In the genomic region with DNA sequence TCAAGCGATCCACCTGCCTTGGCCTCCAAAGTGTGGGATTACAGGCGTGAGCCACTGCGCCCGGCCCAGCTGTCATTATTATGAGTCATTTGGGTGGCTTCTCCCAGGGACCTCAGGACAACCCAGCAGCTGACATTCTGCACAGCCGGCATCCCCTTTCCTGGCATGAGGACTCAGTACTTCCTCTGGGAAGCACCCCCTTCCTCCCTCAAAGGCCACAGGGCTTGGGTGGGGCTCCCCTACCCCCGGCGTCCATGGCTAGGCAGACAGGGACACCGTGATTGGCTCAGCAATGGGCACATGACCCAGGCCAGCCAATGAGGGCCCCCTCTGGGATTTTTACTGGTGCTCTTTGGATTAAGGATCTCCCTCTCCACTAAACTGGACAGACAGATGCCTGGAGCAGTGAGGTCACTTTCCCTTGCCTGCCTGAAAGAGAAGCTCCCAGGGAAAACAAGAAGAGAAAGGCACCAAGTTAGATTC, we compare ENCODE assay signal across 8 cellular contexts. TPM values are rescaled to one million over a fixed set of nuclear protein-coding genes. Genes with fewer than 3 reads are reported as not detected.
DNase-seq lines count a peak whose midpoint lies in the region; ATAC-seq and TF ChIP-seq lines count a peak whose summit lies in the region.

No MANE protein-coding gene starts in this region.

- intact Hi-C loops in lower lobe of right lung (cut with DNase I), result no loop called here

- H3K27me3 ChIP-seq in ACC112 (ENCODE audit: insufficient read depth, low read length) (no peaks in the 10 kb centered on the region), lower lobe of right lung (ENCODE audit: low read depth) (no peaks in the 10 kb centered on the region)

- TF ChIP-seq CTCF in chondrocyte (IDR thresholded peaks at IDR 0.05), result no peak
- TF ChIP-seq CTCF in lower lobe of right lung (IDR thresholded peaks at IDR 0.05), result no peak

- H3K27ac ChIP-seq in ACC112 (ENCODE audit: low read depth, low read length), result no peak overlapping the region; the same call in 1 of the 2 replicates
- peak overlapping the region; percentile 43 for H3K27ac ChIP-seq in lower lobe of right lung

- peak overlapping the region; percentile 41 for H3K4me3 Mint-ChIP-seq in chondrocyte (ENCODE audit: unreplicated experiment)

- H3K27me3 Mint-ChIP-seq in chondrocyte (ENCODE audit: low read depth), result no peaks in the 10 kb centered on the region

- peaks cover 26% of the 10 kb centered on the region for H3K36me3 Mint-ChIP-seq in chondrocyte (ENCODE audit: low read depth)

- H3K36me3 ChIP-seq in ACC112 (ENCODE audit: insufficient read depth, low read length) (peaks cover 25% of the 10 kb centered on the region), lower lobe of right lung (peaks cover 72% of the 10 kb centered on the region)

- peak; percentile 58 to 71 for ATAC-seq in lower lobe of right lung
- no peak for ATAC-seq in HG03159 (IDR thresholded peaks at IDR 0.05; ENCODE audit: unreplicated experiment)
- ATAC-seq in HG02970 (IDR thresholded peaks at IDR 0.05; ENCODE audit: low FRiP score, unreplicated experiment), result no peak

- H3K79me2 ChIP-seq in ACC112 (ENCODE audit: control insufficient read depth, insufficient read depth, low read length, unreplicated experiment), result peaks cover 54% of the 10 kb centered on the region

- peak overlapping the region; percentile 84 for H3K27ac Mint-ChIP-seq in chondrocyte (ENCODE audit: unreplicated experiment)

- H3K9me3 Mint-ChIP-seq in chondrocyte (ENCODE audit: low read depth), result no peaks in the 10 kb centered on the region

- DNase-seq in LoVo (ENCODE audit: low spot score), result peak; percentile 26
- peak; percentile 86 for DNase-seq in chondrocyte (ENCODE audit: low spot score)
- peak; percentile 65 for DNase-seq in lower lobe of right lung
- DNase-seq in NCI-H187 treated with DMSO at 0.1 percent for 48 hours (lab: John Stamatoyannopoulos, UW), result no peak
- DNase-seq in NOMO-1 treated with dmso at 0.1 percent for 144 hours (lab: John Stamatoyannopoulos, UW; ENCODE audit: unreplicated experiment), result no peak

- H3K4me1 ChIP-seq in ACC112 (ENCODE audit: control insufficient read depth, insufficient read depth, low read length, unreplicated experiment) (peaks cover 21% of the 10 kb centered on the region), lower lobe of right lung (peaks cover 58% of the 10 kb centered on the region)

- H3K4me3 ChIP-seq in ACC112 (ENCODE audit: low read depth, low read length), result 0 out of 2 replicates have a peak overlapping the region, but pooled peaks have one; percentile 25
- peak overlapping the region; percentile 6 for H3K4me3 ChIP-seq in lower lobe of right lung

- no peak overlapping the region for H2AFZ ChIP-seq in ACC112 (ENCODE audit: low read length, unreplicated experiment)

- peaks cover 73% of the 10 kb centered on the region for H3K4me1 Mint-ChIP-seq in chondrocyte (ENCODE audit: low read depth)

- H3K9me3 ChIP-seq in lower lobe of right lung, result no peaks in the 10 kb centered on the region

RNA-seq across cellular contexts. Expression of a gene that starts 6.0 kb away (rescaled TPM):
- total RNA-seq in chondrocyte, result 238 to 345 TPM (median 243 TPM) in 3 replicates
- 191 TPM for total RNA-seq in lower lobe of right lung

RNA-seq across cellular contexts. Expression of a gene that starts 35.7 kb away (rescaled TPM):
- total RNA-seq in chondrocyte (8.3 to 22.9 TPM (median 8.4 TPM) in 3 replicates), lower lobe of right lung (1.8 TPM)

RNA-seq across cellular contexts. Expression of a gene that starts 48.1 kb away (rescaled TPM):
- not detected in 3 replicates for total RNA-seq in chondrocyte
- total RNA-seq in lower lobe of right lung, result not detected

Comparison
In these comparisons a context has a peak if more than half of its experiments do, and no peak if none do; other contexts are left out.
1. DNase-seq: peak in LoVo (single experiment), chondrocyte (single experiment) and lower lobe of right lung (single experiment); none in NCI-H187 treated with DMSO at 0.1 percent for 48 hours (single experiment) and NOMO-1 treated with dmso at 0.1 percent for 144 hours (single experiment).
2. ATAC-seq: peak in lower lobe of right lung (2 of 2); none in HG03159 (single experiment) and HG02970 (single experiment).